ENCODE assay signal across 1 cellular context in genomic region chr2:182611009-182611408, GRCh38.
TF ChIP-seq lines count a peak whose summit lies in the region.

No MANE protein-coding gene starts in this region.

TF ChIP-seq in GM23338, 12 proteins besides CTCF, POLR2A, EP300 and RAD21 (continued from another document):
- TF ChIP-seq ZNF462 (CRISPR knock-in tag; IDR thresholded peaks at IDR 0.05): no peak
- no peak for TF ChIP-seq EZH2 (IDR thresholded peaks at IDR 0.05; ENCODE audit: low read depth, unreplicated experiment)
- TF ChIP-seq POLR2AphosphoS5 (IDR thresholded peaks at IDR 0.05; ENCODE audit: low read depth): no peak
- TF ChIP-seq NANOG (IDR thresholded peaks at IDR 0.05; ENCODE audit: borderline replicate concordance): no peak
- no peak for TF ChIP-seq STAT1 (IDR thresholded peaks at IDR 0.05; ENCODE audit: unreplicated experiment)
